In genomic region chr6:33508935-33509926, GRCh38 we compare ENCODE assay signal across 11 cellular contexts. TPM values are rescaled to one million over a fixed set of nuclear protein-coding genes. Genes with fewer than 3 reads are reported as not detected.
A peak's percentile ranks its signal among the peaks of the same experiment; 100 is the strongest.
DNase-seq lines count a peak whose midpoint lies in the region; ATAC-seq and TF ChIP-seq lines count a peak whose summit lies in the region.
"Had no signal": no experiment of that assay in that cellular context is flagged by ENCODE, and none has a peak within 500 bp of the region (broad histone marks: within the 10 kb centered on the region; RNA-seq: fewer than 3 reads in every experiment).

No MANE protein-coding gene starts in this region.

- no peak for TF ChIP-seq CTCF in neural progenitor cell (IDR thresholded peaks at IDR 0.05)

- H3K27me3 ChIP-seq in BLaER1 (0 out of 2 replicates have a peak, but pooled peaks cover 3% of the 10 kb centered on the region), HUES48 (ENCODE audit: control insufficient read depth, insufficient read depth, low read length) (no peaks in the 10 kb centered on the region), neural progenitor cell (no peaks in the 10 kb centered on the region)

- no peak overlapping the region for H3K9ac ChIP-seq in BLaER1
- no peak overlapping the region for H3K9ac ChIP-seq in HUES48 (ENCODE audit: low read depth, low read length)
- no peak overlapping the region for H3K9ac ChIP-seq in neural progenitor cell

- peaks cover 8% of the 10 kb centered on the region for H3K27me3 Mint-ChIP-seq in neural progenitor cell (ENCODE audit: insufficient read depth, low read depth)

- peak overlapping the region; percentile 98 for H2AFZ ChIP-seq in neural progenitor cell (replicated peaks)

- H3K36me3 Mint-ChIP-seq in neural progenitor cell, result no peaks in the 10 kb centered on the region

- H3K9me3 ChIP-seq in BLaER1 (peaks cover 7% of the 10 kb centered on the region; the same call in 1 of the 2 replicates), HUES48 (ENCODE audit: control insufficient read depth, insufficient read depth, low read length) (no peaks in the 10 kb centered on the region), neural progenitor cell (ENCODE audit: low read depth) (no peaks in the 10 kb centered on the region)

- H3K27ac ChIP-seq in BLaER1 (no peak overlapping the region), HUES48 (ENCODE audit: low read depth, low read length) (no peak overlapping the region), neural progenitor cell (no peak overlapping the region)

- DNase-seq in dermis blood vessel endothelial cell (peak; percentile 9), neural progenitor cell (ENCODE audit: low spot score) (no peak), NCI-H2171 treated with DMSO at 0.1 percent for 48 hours (lab: John Stamatoyannopoulos, UW) (no peak), SW 1271 (lab: John Stamatoyannopoulos, UW) (no peak), COLO668 (lab: John Stamatoyannopoulos, UW; ENCODE audit: unreplicated experiment) (no peak)
- DNase-seq: Calu3; central memory CD4-positive, alpha-beta T cell; NCI-H2227 treated with DMSO at 0.1 percent for 48 hours had no signal

- H4K20me1 ChIP-seq in BLaER1 (no peaks in the 10 kb centered on the region), neural progenitor cell (ENCODE audit: low read depth) (no peaks in the 10 kb centered on the region)

- peaks cover 13% of the 10 kb centered on the region for H3K4me1 ChIP-seq in BLaER1
- peaks cover 4% of the 10 kb centered on the region for H3K4me1 ChIP-seq in HUES48 (ENCODE audit: control insufficient read depth, insufficient read depth, low read length)
- H3K4me1 ChIP-seq in neural progenitor cell, result no peaks in the 10 kb centered on the region

- ATAC-seq in esophagus mucosa, result no peak

- H3K4me1 Mint-ChIP-seq in neural progenitor cell, result peaks cover 14% of the 10 kb centered on the region

- H3K36me3 ChIP-seq in BLaER1, result no peaks in the 10 kb centered on the region
- H3K36me3 ChIP-seq in HUES48 (ENCODE audit: control insufficient read depth, insufficient read depth, low read length), result no peaks in the 10 kb centered on the region
- H3K36me3 ChIP-seq in neural progenitor cell, result no peaks in the 10 kb centered on the region

- H3K79me2 ChIP-seq in neural progenitor cell (ENCODE audit: low read depth), result no peaks in the 10 kb centered on the region

- no peaks in the 10 kb centered on the region for H3F3A ChIP-seq in neural progenitor cell (ENCODE audit: low read depth)

- peaks cover 4% of the 10 kb centered on the region for H3K9me3 Mint-ChIP-seq in neural progenitor cell

- no peak overlapping the region for H3K27ac Mint-ChIP-seq in neural progenitor cell

- peak overlapping the region; percentile 78 for H3K4me2 ChIP-seq in BLaER1
- H3K4me2 ChIP-seq in neural progenitor cell, result no peak overlapping the region

- H3K4me3 Mint-ChIP-seq in neural progenitor cell, result no peak overlapping the region

- H3K4me3 ChIP-seq in BLaER1, result no peak overlapping the region
- H3K4me3 ChIP-seq in HUES48 (ENCODE audit: low read depth, low read length), result peak overlapping the region; percentile 51
- no peak overlapping the region for H3K4me3 ChIP-seq in neural progenitor cell

RNA-seq across cellular contexts. Expression of gene ZBTB9, which starts 54.9 kb away (rescaled TPM):
- 5.5 and 6.3 TPM in 2 replicates for total RNA-seq in dermis blood vessel endothelial cell
- 10.2 and 12.7 TPM in 2 replicates for total RNA-seq in neural progenitor cell (ENCODE audit: low replicate concordance)
- 5.5 TPM for total RNA-seq in esophagus mucosa
